In genomic region chr14:67240168-67240932, GRCh38 we compare ENCODE assay signal across 8 cellular contexts. TPM values are rescaled to one million over a fixed set of nuclear protein-coding genes. Genes with fewer than 3 reads are reported as not detected.
DNase-seq lines count a peak whose midpoint lies in the region; ATAC-seq and TF ChIP-seq lines count a peak whose summit lies in the region.

No MANE protein-coding gene starts in this region.

- H3K9me3 ChIP-seq in right cardiac atrium (ENCODE audit: control insufficient read depth, low read length): no peaks in the 10 kb centered on the region
- H3K9me3 ChIP-seq in prostate gland: no peaks in the 10 kb centered on the region

- 12% methylated on average over 23 of the region's 23 CpGs for WGBS in right cardiac atrium
- 8% methylated on average over 23 of the region's 23 CpGs for WGBS in prostate gland

- TF ChIP-seq POLR2A in prostate gland (IDR thresholded peaks at IDR 0.05): no peak

- no peak for TF ChIP-seq CTCF in prostate gland (IDR thresholded peaks at IDR 0.05)

- peak; percentile 38 for DNase-seq in activated CD4-positive, CD25-positive, alpha-beta regulatory T cell treated with anti-CD3 and anti-CD28 coated beads, Interleukin-2, amount 50 U/mL, for 72 hours
- DNase-seq in RKO (ENCODE audit: low spot score): peak; percentile 76
- peak in 35 of 56 donors; percentile 3 to 64 (median 37) for DNase-seq in amygdala (lab: John Stamatoyannopoulos, UW)
- peak; percentile 56 to 83 (median 82) for DNase-seq in right cardiac atrium
- peak; percentile 58 for DNase-seq in prostate gland (ENCODE audit: low spot score)

- no peaks in the 10 kb centered on the region for H3K36me3 ChIP-seq in prostate gland

- H3K4me1 ChIP-seq in right cardiac atrium (ENCODE audit: control insufficient read depth, insufficient read depth, low read length) (no peaks in the 10 kb centered on the region), prostate gland (replicated peaks) (peaks cover 3% of the 10 kb centered on the region)

- H3K27me3 ChIP-seq in right cardiac atrium (ENCODE audit: control insufficient read depth, insufficient read depth) (no peaks in the 10 kb centered on the region), prostate gland (replicated peaks; ENCODE audit: insufficient read depth) (no peaks in the 10 kb centered on the region)

- H3K27ac ChIP-seq in right cardiac atrium (ENCODE audit: low read length): peak overlapping the region; percentile 57
- H3K27ac ChIP-seq in prostate gland: peak overlapping the region; percentile 98

- intact Hi-C loops in right cardiac atrium (cut with DNase I): no loop called here
- intact Hi-C loops in prostate gland (cut with DNase I): no loop called here

- H3K4me3 ChIP-seq in right cardiac atrium (ENCODE audit: low read length) (peak overlapping the region; percentile 45), prostate gland (peak overlapping the region; percentile 94 to 96)

- no peak for ATAC-seq in activated CD4-positive, CD25-positive, alpha-beta regulatory T cell treated with anti-CD3 and anti-CD28 coated beads, Interleukin-2, amount 50 U/mL, for 24 hours
- ATAC-seq in HG03135 (IDR thresholded peaks at IDR 0.05; ENCODE audit: unreplicated experiment) (peak; percentile 6), right cardiac atrium (peak; percentile 59 to 62), HG03469 (IDR thresholded peaks at IDR 0.05; ENCODE audit: unreplicated experiment) (no peak)

RNA-seq across cellular contexts. Expression of gene PALS1, which starts 0.9 kb away (rescaled TPM):
- total RNA-seq in right cardiac atrium: 10 to 100 TPM; 14.4 to 16.7 (median 16.1) TPM
- 4.3 TPM for polyA plus RNA-seq in right cardiac atrium
- total RNA-seq in prostate gland: 10 to 100 TPM; 22.3 to 36.5 TPM

RNA-seq across cellular contexts. Expression of gene GARIN2, which starts 51.1 kb away (rescaled TPM):
- total RNA-seq in right cardiac atrium (under 1 TPM in 2 of 4 donors, not detected in 2; 0.23 to 0.50 TPM), prostate gland (not detected)
- polyA plus RNA-seq in right cardiac atrium: not detected

Comparison
In these comparisons a context has a peak if more than half of its experiments do, and no peak if none do; other contexts are left out.
1. ATAC-seq: peak in HG03135 (single experiment) and right cardiac atrium (2 of 2); none in activated CD4-positive, CD25-positive, alpha-beta regulatory T cell treated with anti-CD3 and anti-CD28 coated beads, Interleukin-2, amount 50 U/mL, for 24 hours (0 of 2) and HG03469 (single experiment).
2. Peak in every context shown above with its lines, with median percentiles within 50 percentile points of each other: DNase-seq.